In genomic region chr12:76109879-76110278, GRCh38 we compare ENCODE assay signal across 28 cellular contexts.
"Had no signal": no experiment of that assay in that cellular context is flagged by ENCODE, and none has a peak within 500 bp of the region (broad histone marks: within the 10 kb centered on the region; RNA-seq: fewer than 3 reads in every experiment).

No MANE protein-coding gene starts in this region.

- H3K27ac ChIP-seq: cardiac muscle cell, PC-9 had no signal

- H3K36me3 ChIP-seq: cardiac muscle cell had no signal

- H3K4me3 ChIP-seq: cardiac muscle cell, PC-9 had no signal

- DNase-seq: activated B cell treated with CpG ODN at 0.5 μM for 24 hours; activated CD4-positive, alpha-beta T cell treated with anti-CD3 and anti-CD28 coated beads for 1 hour; activated CD4-positive, alpha-beta T cell treated with anti-CD3 and anti-CD28 coated beads, Interleukin-2, amount 10 ng/mL, durations not matched to agents 24 days and 14 days; activated CD4-positive, alpha-beta T cell treated with anti-CD3 and anti-CD28 coated beads, Interleukin-2, amount 50 U/mL, for 48 hours; activated CD8-positive, alpha-beta memory T cell treated with anti-CD3 and anti-CD28 coated beads, Interleukin-2, amount 10 ng/mL, durations not matched to agents 7 days and 5 days; activated effector memory CD4-positive, alpha-beta T cell treated with anti-CD3 and anti-CD28 coated beads, Interleukin-2, amount 50 U/mL, for 16 hours; activated naive CD4-positive, alpha-beta T cell treated with Interleukin-2 at 50 U/mL for 16 hours; activated naive CD8-positive, alpha-beta T cell treated with anti-CD3 and anti-CD28 coated beads, Interleukin-2, amount 50 U/mL, for 24 hours; activated T-cell treated with anti-CD3 and anti-CD28 coated beads, Interleukin-2, amount 50 U/mL, for 4 hours; amygdala; cerebellar nuclear complex; Karpas-422; NCI-H1105 treated with DMSO at 0.1 percent for 48 hours; NCI-H1436 treated with DMSO at 0.1 percent for 48 hours; NCI-H187; NCI-H2081; NCI-H510A treated with DMSO at 0.1 percent for 48 hours; NCI-H69; NK-92 treated with Interleukin-12 subunit alpha and Interleukin-12 subunit beta, amount 100 ng/mL, for 24 hours; PC-9; SHP77 treated with DMSO at 0.1 percent for 48 hours; T-helper 17 cell; T-helper 9 cell had no signal

- FAIRE-seq: astrocyte, TTC549 had no signal

- H3K4me3 Mint-ChIP-seq: activated B cell treated with CpG ODN at 0.5 μM for 24 hours; activated CD4-positive, alpha-beta T cell treated with anti-CD3 and anti-CD28 coated beads, Interleukin-2, amount 10 ng/mL, durations not matched to agents 24 days and 14 days; activated CD8-positive, alpha-beta memory T cell treated with anti-CD3 and anti-CD28 coated beads, Interleukin-2, amount 10 ng/mL, durations not matched to agents 7 days and 5 days; activated naive CD8-positive, alpha-beta T cell treated with anti-CD3 and anti-CD28 coated beads, Interleukin-2, amount 50 U/mL, for 24 hours; activated T-cell treated with anti-CD3 and anti-CD28 coated beads, Interleukin-2, amount 50 U/mL, for 4 hours; brain; T-helper 17 cell had no signal

- H3K27ac Mint-ChIP-seq: activated B cell treated with CpG ODN at 0.5 μM for 24 hours; activated CD4-positive, alpha-beta T cell treated with anti-CD3 and anti-CD28 coated beads, Interleukin-2, amount 10 ng/mL, durations not matched to agents 24 days and 14 days; activated CD8-positive, alpha-beta memory T cell treated with anti-CD3 and anti-CD28 coated beads, Interleukin-2, amount 10 ng/mL, durations not matched to agents 7 days and 5 days; activated naive CD4-positive, alpha-beta T cell treated with anti-CD3 and anti-CD28 coated beads, Interleukin-2, amount 50 U/mL, for 72 hours; activated naive CD8-positive, alpha-beta T cell treated with anti-CD3 and anti-CD28 coated beads, Interleukin-2, amount 50 U/mL, for 24 hours; brain; T-helper 17 cell had no signal

- H3K9me3 Mint-ChIP-seq: activated B cell treated with CpG ODN at 0.5 μM for 24 hours; activated CD4-positive, alpha-beta T cell treated with anti-CD3 and anti-CD28 coated beads, Interleukin-2, amount 10 ng/mL, durations not matched to agents 24 days and 14 days; activated naive CD4-positive, alpha-beta T cell treated with anti-CD3 and anti-CD28 coated beads, Interleukin-2, amount 50 U/mL, for 72 hours; activated naive CD8-positive, alpha-beta T cell treated with anti-CD3 and anti-CD28 coated beads, Interleukin-2, amount 50 U/mL, for 24 hours; activated T-cell treated with anti-CD3 and anti-CD28 coated beads, Interleukin-2, amount 50 U/mL, for 4 hours; brain had no signal

- H3K36me3 Mint-ChIP-seq: activated CD8-positive, alpha-beta memory T cell treated with anti-CD3 and anti-CD28 coated beads, Interleukin-2, amount 10 ng/mL, durations not matched to agents 7 days and 5 days; activated naive CD4-positive, alpha-beta T cell treated with anti-CD3 and anti-CD28 coated beads, Interleukin-2, amount 50 U/mL, for 72 hours; brain had no signal

- H3K4me1 Mint-ChIP-seq: activated B cell treated with CpG ODN at 0.5 μM for 24 hours; activated CD4-positive, alpha-beta T cell treated with anti-CD3 and anti-CD28 coated beads, Interleukin-2, amount 10 ng/mL, durations not matched to agents 24 days and 14 days; activated CD8-positive, alpha-beta memory T cell treated with anti-CD3 and anti-CD28 coated beads, Interleukin-2, amount 10 ng/mL, durations not matched to agents 7 days and 5 days; activated naive CD8-positive, alpha-beta T cell treated with anti-CD3 and anti-CD28 coated beads, Interleukin-2, amount 50 U/mL, for 24 hours; brain; T-helper 17 cell had no signal

- H3K27me3 ChIP-seq: cardiac muscle cell had no signal
